Comparison of ENCODE assay signal across 8 cellular contexts in the genomic region with DNA sequence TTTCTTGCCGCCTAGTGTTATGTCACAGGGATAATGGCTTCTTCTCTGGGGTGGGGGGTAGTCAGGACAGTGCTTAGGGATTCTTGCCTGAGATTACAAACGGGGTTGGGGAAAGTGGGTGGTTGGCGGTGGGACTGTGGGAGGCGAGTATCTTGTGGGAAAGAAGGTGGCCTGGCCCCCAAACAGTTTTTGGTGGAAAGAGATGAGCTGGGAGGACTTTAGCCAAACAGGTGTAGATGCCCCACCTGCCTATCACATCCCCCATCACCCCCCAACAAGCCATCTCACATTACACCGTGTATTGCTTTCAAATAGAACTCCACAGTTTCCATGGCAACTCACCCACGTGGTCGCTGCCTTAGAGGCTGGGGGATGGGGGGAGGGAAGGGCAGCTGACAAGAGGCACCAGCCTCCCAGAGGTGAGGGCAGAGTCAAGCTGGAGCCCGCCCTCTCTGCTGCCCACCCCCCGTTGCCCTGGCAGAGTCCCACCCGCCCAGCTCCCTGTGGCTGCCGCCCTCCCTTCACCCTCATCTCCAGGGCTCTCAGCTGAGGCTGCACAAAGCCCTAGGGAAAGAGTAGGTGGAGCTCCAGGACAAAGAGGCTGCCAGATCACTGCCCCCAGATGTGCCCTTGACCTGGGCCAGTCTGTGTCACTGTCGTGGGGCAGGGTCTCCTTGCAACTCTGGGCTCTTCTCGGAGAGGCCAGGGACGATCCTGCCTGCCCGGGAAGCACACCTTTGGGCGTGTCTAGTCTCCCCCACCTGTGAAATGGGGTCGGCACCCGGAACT.
DNase-seq lines count a peak whose midpoint lies in the region; ATAC-seq and TF ChIP-seq lines count a peak whose summit lies in the region.

No MANE protein-coding gene starts in this region.

- H3K4me3 Mint-ChIP-seq in T-helper 2 cell treated with Interferon-gamma antibody and Interleukin-4, amounts not matched to agents 5 μg/mL and 100 μg/mL, for 36 hours, result no peak overlapping the region

- H3K27me3 Mint-ChIP-seq in T-helper 2 cell treated with Interferon-gamma antibody and Interleukin-4, amounts not matched to agents 5 μg/mL and 100 μg/mL, for 36 hours (ENCODE audit: low read depth), result no peaks in the 10 kb centered on the region

- H3K27ac ChIP-seq in coronary artery, result no peak overlapping the region

- no peaks in the 10 kb centered on the region for H3K9me3 Mint-ChIP-seq in T-helper 2 cell treated with Interferon-gamma antibody and Interleukin-4, amounts not matched to agents 5 μg/mL and 100 μg/mL, for 36 hours

- H3K27ac Mint-ChIP-seq in T-helper 2 cell treated with Interferon-gamma antibody and Interleukin-4, amounts not matched to agents 5 μg/mL and 100 μg/mL, for 36 hours, result peak overlapping the region; percentile 26

- no peaks in the 10 kb centered on the region for H3K36me3 Mint-ChIP-seq in T-helper 2 cell treated with Interferon-gamma antibody and Interleukin-4, amounts not matched to agents 5 μg/mL and 100 μg/mL, for 36 hours (ENCODE audit: low read depth)

- ATAC-seq in GM21515 (IDR thresholded peaks at IDR 0.05; ENCODE audit: unreplicated experiment) (no peak), HG03095 (IDR thresholded peaks at IDR 0.05; ENCODE audit: unreplicated experiment) (no peak)

- no peak for TF ChIP-seq CTCF in coronary artery (IDR thresholded peaks at IDR 0.05)

- no peak overlapping the region for H3K4me3 ChIP-seq in coronary artery

- peak; percentile 78 for DNase-seq in Ammon's horn (ENCODE audit: low spot score)
- DNase-seq in LHCN-M2 (ENCODE audit: low read depth), result peak; percentile 53
- DNase-seq in T-helper 2 cell treated with Interferon-gamma antibody and Interleukin-4, amounts not matched to agents 5 μg/mL and 100 μg/mL, for 36 hours (ENCODE audit: low spot score), result no peak
- peak; percentile 99 for DNase-seq in iPS DF 19.7 (ENCODE audit: low read depth, low spot score)
- no peak for DNase-seq in coronary artery (ENCODE audit: low spot score)
- DNase-seq in AG08396 (ENCODE audit: low spot score), result no peak

- H3K4me1 Mint-ChIP-seq in T-helper 2 cell treated with Interferon-gamma antibody and Interleukin-4, amounts not matched to agents 5 μg/mL and 100 μg/mL, for 36 hours (ENCODE audit: low read depth), result peaks cover 67% of the 10 kb centered on the region

Comparison
In these comparisons a context has a peak if more than half of its experiments do, and no peak if none do; other contexts are left out.
1. DNase-seq: peak in Ammon's horn (single experiment), LHCN-M2 (single experiment) and iPS DF 19.7 (single experiment); none in T-helper 2 cell treated with Interferon-gamma antibody and Interleukin-4, amounts not matched to agents 5 μg/mL and 100 μg/mL, for 36 hours (single experiment), coronary artery (single experiment) and AG08396 (single experiment).